In genomic region chr16:29961127-29961478, GRCh38 we compare ENCODE assay signal across 8 cellular contexts. TPM values are rescaled to one million over a fixed set of nuclear protein-coding genes. Genes with fewer than 3 reads are reported as not detected.
DNase-seq lines count a peak whose midpoint lies in the region; ATAC-seq and TF ChIP-seq lines count a peak whose summit lies in the region.

No MANE protein-coding gene starts in this region.

- 83% methylated on average over 4 of the region's 10 CpGs; no CpG with 5 or more reads in 1 of the 2 experiments for WGBS in IMR-90 (ENCODE audit: extremely low coverage in 2 of 2, insufficient read length in 1 of 2), 2 experiments

- peak overlapping the region; percentile 38 for H2AK5ac ChIP-seq in IMR-90 (ENCODE audit: low read depth, low read length)

- 0 out of 3 replicates have a peak overlapping the region, but pooled peaks have one; percentile 55 for H2BK15ac ChIP-seq in IMR-90 (ENCODE audit: low read depth, low read length)

- H3K27me3 ChIP-seq in IMR-90 (ENCODE audit: control insufficient read depth, insufficient read depth, low read length), result no peaks in the 10 kb centered on the region

- peak overlapping the region; percentile 73 for H2AK9ac ChIP-seq in IMR-90 (replicated peaks; ENCODE audit: low read depth, low read length, poor library complexity)

- peaks cover 8% of the 10 kb centered on the region for H3K4me1 ChIP-seq in IMR-90 (ENCODE audit: control insufficient read depth, insufficient read depth, low read length)

- H3K18ac ChIP-seq in IMR-90 (ENCODE audit: low read depth, low read length), result peak overlapping the region; percentile 56

- peak overlapping the region; percentile 98 for H2AFZ ChIP-seq in IMR-90 (replicated peaks; ENCODE audit: low read length, poor library complexity)

- H3K9me3 ChIP-seq in IMR-90 (ENCODE audit: control insufficient read depth, insufficient read depth, low read length), result no peaks in the 10 kb centered on the region

- H3K4me2 ChIP-seq in IMR-90 (ENCODE audit: low read depth, low read length), result peak overlapping the region; percentile 87

- no peak overlapping the region for H2BK20ac ChIP-seq in IMR-90 (ENCODE audit: low read depth, low read length)

- peak overlapping the region; percentile 74 for H2BK120ac ChIP-seq in IMR-90 (ENCODE audit: low read depth, low read length)

- dilution Hi-C loops in IMR-90 (cut with HindIII; ENCODE audit: low sequenced_read_pairs, unreplicated experiment), result no loop called here

- H4K20me1 ChIP-seq in IMR-90 (ENCODE audit: insufficient read depth, low read length), result no peaks in the 10 kb centered on the region

- POLR2A ChIA-PET in IMR-90 (lab: Charles Lee; ENCODE audit: unreplicated experiment), result interaction anchor here (0.5 to 2.0 kb wide), 3 partner anchors 12 to 74 kb away, joined by 5 to 8 read pairs (median 5); partner anchors contain the start of gene TAOK2
- POLR2A ChIA-PET in naive thymus-derived CD8-positive, alpha-beta T cell (lab: Charles Lee), result interaction anchor here (0.7 to 3.8 kb wide), 21 partner anchors 11 to 854 kb away, joined by 3 to 43 read pairs (median 3); partner anchors contain the start of genes ASPHD1, CDIPT, HIRIP3 and INO80E

- peak overlapping the region; percentile 83 to 94 (median 88) for H3K4me3 Mint-ChIP-seq in naive thymus-derived CD8-positive, alpha-beta T cell

- peak overlapping the region; percentile 80 for H3K23ac ChIP-seq in IMR-90 (ENCODE audit: low read depth, low read length)

- H3K36me3 Mint-ChIP-seq in naive thymus-derived CD8-positive, alpha-beta T cell, result peaks cover 0 to 4% (median 2%) of the 10 kb centered on the region in 3 donors

- H3K4ac ChIP-seq in IMR-90 (ENCODE audit: low read depth, low read length), result peak overlapping the region; percentile 85

- peaks cover 2% of the 10 kb centered on the region; the same call in 1 of the 2 replicates for H3K36me3 ChIP-seq in IMR-90 (ENCODE audit: control insufficient read depth, insufficient read depth, low read length)

- H4K91ac ChIP-seq in IMR-90 (ENCODE audit: insufficient read depth, low read depth, low read length), result peak overlapping the region; percentile 82

- H3K9ac ChIP-seq in IMR-90 (ENCODE audit: low read depth, low read length), result peak overlapping the region; percentile 84

- CTCF ChIA-PET in IMR-90 (lab: Yijun Ruan, JAX), result no interaction called here

- H3K27me3 Mint-ChIP-seq in naive thymus-derived CD8-positive, alpha-beta T cell, result no peaks in the 10 kb centered on the region

- intact Hi-C loops in IMR-90 (cut with micrococcal nuclease), result loop anchor here (1.0 kb wide), 1 partner anchor 17 kb away; no protein-coding TSS in a partner anchor

- peak overlapping the region; percentile 83 for H3K4me3 ChIP-seq in AG10803 (ENCODE audit: low read length)
- H3K4me3 ChIP-seq in IMR-90 (ENCODE audit: insufficient read depth, low read depth, low read length), result peak overlapping the region; percentile 55

- H3K14ac ChIP-seq in IMR-90 (replicated peaks; ENCODE audit: low read depth, low read length), result peak overlapping the region; percentile 98

- peak overlapping the region; percentile 77 to 97 (median 93) for H3K27ac Mint-ChIP-seq in naive thymus-derived CD8-positive, alpha-beta T cell

- peaks cover 12 to 25% of the 10 kb centered on the region in 2 experiments; a peak in 3 of 4 replicates for H3K79me1 ChIP-seq in IMR-90 (ENCODE audit: low read depth in 1 of 2, low read length in 2 of 2)

- H3K9me3 Mint-ChIP-seq in naive thymus-derived CD8-positive, alpha-beta T cell, result no peaks in the 10 kb centered on the region

- DNase-seq in AG10803 (ENCODE audit: low read depth) (no peak), IMR-90 (no peak), caudate nucleus (lab: John Stamatoyannopoulos, UW) (no peak)
- no peak for DNase-seq in naive thymus-derived CD8-positive, alpha-beta T cell

- no peak for TF ChIP-seq RAD21 in IMR-90 (IDR thresholded peaks at IDR 0.05; ENCODE audit: low read length)

- H4K8ac ChIP-seq in IMR-90 (ENCODE audit: low read depth in 2 of 2, low read length in 2 of 2), result peak overlapping the region; percentile 88 to 96

- peaks cover 12 to 28% (median 25%) of the 10 kb centered on the region in 4 donors for H3K4me1 Mint-ChIP-seq in naive thymus-derived CD8-positive, alpha-beta T cell

- ATAC-seq in IMR-90 (ENCODE audit: low read depth), result no peak
- no peak for ATAC-seq in naive thymus-derived CD8-positive, alpha-beta T cell
- ATAC-seq in HG02852 (IDR thresholded peaks at IDR 0.05; ENCODE audit: unreplicated experiment), result no peak
- no peak for ATAC-seq in GM18873 (IDR thresholded peaks at IDR 0.05; ENCODE audit: low FRiP score, unreplicated experiment)
- ATAC-seq in HG03139 (IDR thresholded peaks at IDR 0.05; ENCODE audit: unreplicated experiment), result no peak
- no peak for ATAC-seq in GM18907 (IDR thresholded peaks at IDR 0.05; ENCODE audit: unreplicated experiment)

- H3K27ac ChIP-seq in IMR-90 (ENCODE audit: insufficient read depth, low read length) (no peak overlapping the region), caudate nucleus (ENCODE audit: low read depth, low read length) (peak overlapping the region; percentile 91)

- peaks cover 5% of the 10 kb centered on the region; the same call in 1 of the 2 replicates for H3K9me1 ChIP-seq in IMR-90 (ENCODE audit: insufficient read depth, low read length)

- peak overlapping the region; percentile 86; the same call in 1 of the 2 replicates for H3K56ac ChIP-seq in IMR-90 (ENCODE audit: extremely low read depth, insufficient read depth, low read length)

- BruUV-seq in IMR-90 (replicated peaks; lab: Mats Ljungman, UMichigan), result no TSS peak

- H4K5ac ChIP-seq in IMR-90 (ENCODE audit: low read depth, low read length), result peak overlapping the region; percentile 76

- TF ChIP-seq CTCF in AG10803 (conservative IDR thresholded peaks at IDR 0.05; ENCODE audit: low read length), result no peak
- no peak for TF ChIP-seq CTCF in IMR-90 (conservative IDR thresholded peaks at IDR 0.05; ENCODE audit: low read depth, low read length)

- peak overlapping the region; percentile 77 for H2BK5ac ChIP-seq in IMR-90 (ENCODE audit: low read depth, low read length, poor library complexity, severe bottlenecking)

- in situ Hi-C loops in IMR-90 (cut with MboI; ENCODE audit: low sequenced_read_pairs), result no loop called here

- TF ChIP-seq POLR2A in IMR-90 (IDR thresholded peaks at IDR 0.05; ENCODE audit: low read depth, low read length), result no peak

TF ChIP-seq in IMR-90, 13 proteins besides CTCF, POLR2A, EP300 and RAD21 (continues in another document):
- no peak for TF ChIP-seq CEBPB (IDR thresholded peaks at IDR 0.05; ENCODE audit: low read depth, low read length)
- TF ChIP-seq MAFK (IDR thresholded peaks at IDR 0.05; ENCODE audit: low read depth, low read length), result no peak
- TF ChIP-seq BHLHE40 (IDR thresholded peaks at IDR 0.05; ENCODE audit: low read depth, low read length), result no peak
- no peak for TF ChIP-seq MXI1 (IDR thresholded peaks at IDR 0.05; ENCODE audit: borderline replicate concordance, low read depth, low read length)
- no peak for TF ChIP-seq RCOR1 (IDR thresholded peaks at IDR 0.05; ENCODE audit: insufficient replicate concordance, low read length)
- TF ChIP-seq SMC3 (IDR thresholded peaks at IDR 0.05; ENCODE audit: low read depth, low read length), result no peak
- no peak for TF ChIP-seq NFE2L2 (IDR thresholded peaks at IDR 0.05; ENCODE audit: low read depth, low read length)
- no peak for TF ChIP-seq CHD1 (IDR thresholded peaks at IDR 0.05; ENCODE audit: low read depth, low read length)
- TF ChIP-seq MAZ (IDR thresholded peaks at IDR 0.05; ENCODE audit: borderline replicate concordance, low read depth, low read length), result no peak

RNA-seq across cellular contexts. Expression of gene TMEM219, which starts 0.8 kb away (rescaled TPM):
- 44.2 and 47.0 TPM in 2 replicates for total RNA-seq in IMR-90 (2012; rRNA removed)
- 94.3 and 95.3 TPM in 2 replicates for polyA plus RNA-seq in IMR-90 (2012; rRNA removed)
- 99.2 and 135 TPM in 2 replicates for polyA plus RNA-seq in IMR-90 (2012; cell fraction: cytosol; rRNA removed)
- polyA plus RNA-seq in IMR-90 (2012; cell fraction: nucleus; rRNA removed; ENCODE audit: low replicate concordance), result 191 TPM in 2 replicates
- total RNA-seq in naive thymus-derived CD8-positive, alpha-beta T cell, result 10 to 100 TPM; 63.1 to 74.0 TPM
- polyA plus RNA-seq in naive thymus-derived CD8-positive, alpha-beta T cell, result 100 to 1,000 TPM; 157 to 179 (median 174) TPM

RNA-seq across cellular contexts. Expression of gene TAOK2, which starts 12.6 kb away (rescaled TPM):
- total RNA-seq in IMR-90 (2012; rRNA removed), result 31.7 and 32.8 TPM in 2 replicates
- polyA plus RNA-seq in IMR-90 (2012; rRNA removed), result 23.0 and 26.4 TPM in 2 replicates
- 19.4 and 23.3 TPM in 2 replicates for polyA plus RNA-seq in IMR-90 (2012; cell fraction: cytosol; rRNA removed)
- polyA plus RNA-seq in IMR-90 (2012; cell fraction: nucleus; rRNA removed; ENCODE audit: low replicate concordance), result 59.5 and 117 TPM in 2 replicates
- 10 to 100 TPM; 40.8 to 42.6 TPM for total RNA-seq in naive thymus-derived CD8-positive, alpha-beta T cell
- 1 to 10 TPM; 2.6 to 6.6 (median 2.8) TPM for polyA plus RNA-seq in naive thymus-derived CD8-positive, alpha-beta T cell

RNA-seq across cellular contexts. Expression of gene HIRIP3, which starts 34.3 kb away (rescaled TPM):
- total RNA-seq in IMR-90 (2012; rRNA removed), result 5.0 and 5.8 TPM in 2 replicates
- 10.5 and 13.7 TPM in 2 replicates for polyA plus RNA-seq in IMR-90 (2012; rRNA removed)
- 10.9 and 18.2 TPM in 2 replicates for polyA plus RNA-seq in IMR-90 (2012; cell fraction: cytosol; rRNA removed)
- 4.6 and 5.7 TPM in 2 replicates for polyA plus RNA-seq in IMR-90 (2012; cell fraction: nucleus; rRNA removed; ENCODE audit: low replicate concordance)
- 10 to 100 TPM; 15.3 to 16.6 TPM for total RNA-seq in naive thymus-derived CD8-positive, alpha-beta T cell
- polyA plus RNA-seq in naive thymus-derived CD8-positive, alpha-beta T cell, result 10 to 100 TPM; 10.6 to 30.1 (median 18.7) TPM

RNA-seq across cellular contexts. Expression of gene INO80E, which starts 34.9 kb away (rescaled TPM):
- total RNA-seq in IMR-90 (2012; rRNA removed), result 42.1 and 42.8 TPM in 2 replicates
- polyA plus RNA-seq in IMR-90 (2012; rRNA removed), result 40.9 and 46.5 TPM in 2 replicates
- polyA plus RNA-seq in IMR-90 (2012; cell fraction: cytosol; rRNA removed), result 45.5 and 51.0 TPM in 2 replicates
- polyA plus RNA-seq in IMR-90 (2012; cell fraction: nucleus; rRNA removed; ENCODE audit: low replicate concordance), result 91.7 and 205 TPM in 2 replicates
- 100 to 1,000 TPM; 107 to 115 TPM for total RNA-seq in naive thymus-derived CD8-positive, alpha-beta T cell
- polyA plus RNA-seq in naive thymus-derived CD8-positive, alpha-beta T cell, result 1 to 10 TPM; 6.5 to 8.9 (median 7.6) TPM

RNA-seq across cellular contexts. Expression of gene KCTD13, which starts 35.1 kb away (rescaled TPM):
- 3.1 and 4.1 TPM in 2 replicates for total RNA-seq in IMR-90 (2012; rRNA removed)
- polyA plus RNA-seq in IMR-90 (2012; rRNA removed), result 20.7 and 22.2 TPM in 2 replicates
- 19.7 and 25.2 TPM in 2 replicates for polyA plus RNA-seq in IMR-90 (2012; cell fraction: cytosol; rRNA removed)
- polyA plus RNA-seq in IMR-90 (2012; cell fraction: nucleus; rRNA removed; ENCODE audit: low replicate concordance), result 81.0 and 169 TPM in 2 replicates
- total RNA-seq in naive thymus-derived CD8-positive, alpha-beta T cell, result 10 to 100 TPM; 65.4 to 75.9 TPM
- polyA plus RNA-seq in naive thymus-derived CD8-positive, alpha-beta T cell, result 1 to 10 TPM; 5.4 to 10.0 (median 8.4) TPM
